ENCODE assay signal across 18 cellular contexts in genomic region chr12:12642916-12643315, GRCh38. TPM values are rescaled to one million over a fixed set of nuclear protein-coding genes. Genes with fewer than 3 reads are reported as not detected.
"Had no signal": no experiment of that assay in that cellular context is flagged by ENCODE, and none has a peak within 500 bp of the region (broad histone marks: within the 10 kb centered on the region; RNA-seq: fewer than 3 reads in every experiment).

No MANE protein-coding gene starts in this region.

- H3K4me1 ChIP-seq: esophagus muscularis mucosa, psoas muscle, testis, upper lobe of right lung had no signal

- H3K27me3 Mint-ChIP-seq: natural killer cell treated with Interleukin-12 subunit alpha and Interleukin-12 subunit beta and Interleukin-15 and Interleukin-18, amount 100 ng/mL, for 72 hours; stimulated activated naive CD8-positive, alpha-beta T cell treated with anti-CD3 and anti-CD28 coated beads, Interleukin-15, Interleukin-2, amounts not matched to agents 100 ng/mL and 50 ng/mL, for 24 hours had no signal

- H3K4me3 ChIP-seq: esophagus muscularis mucosa, lung, psoas muscle, testis, upper lobe of right lung had no signal

- H3K27ac ChIP-seq: brain microvascular endothelial cell, esophagus muscularis mucosa, psoas muscle, testis, upper lobe of right lung, WERI-Rb-1 had no signal

- H3K27me3 ChIP-seq: brain microvascular endothelial cell, esophagus muscularis mucosa, testis, upper lobe of right lung had no signal

- H3K27ac Mint-ChIP-seq: activated T-helper 2 cell treated with anti-CD3 and anti-CD28 coated beads, Interferon-gamma antibody, Interleukin-2, Interleukin-4, amounts not matched to agents 10 μg/mL and 5 μg/mL and 100 μg/mL, durations not matched to agents 14 hours and 24 hours and 36 hours; natural killer cell treated with Interleukin-12 subunit alpha and Interleukin-12 subunit beta and Interleukin-15 and Interleukin-18, amount 100 ng/mL, for 72 hours; stimulated activated naive CD8-positive, alpha-beta T cell treated with anti-CD3 and anti-CD28 coated beads, Interleukin-15, Interleukin-2, amounts not matched to agents 100 ng/mL and 50 ng/mL, for 24 hours had no signal

- H3K4me3 Mint-ChIP-seq: natural killer cell treated with Interleukin-12 subunit alpha and Interleukin-12 subunit beta and Interleukin-15 and Interleukin-18, amount 100 ng/mL, for 72 hours; stimulated activated naive CD8-positive, alpha-beta T cell treated with anti-CD3 and anti-CD28 coated beads, Interleukin-15, Interleukin-2, amounts not matched to agents 100 ng/mL and 50 ng/mL, for 24 hours had no signal

- ATAC-seq: left cardiac atrium; natural killer cell treated with Interleukin-12 subunit alpha and Interleukin-12 subunit beta and Interleukin-15 and Interleukin-18, amount 100 ng/mL, for 72 hours; psoas muscle; sciatic nerve; upper lobe of right lung had no signal

- DNase-seq: activated CD4-positive, alpha-beta T cell treated with anti-CD3 and anti-CD28 coated beads for 48 hours; activated CD8-positive, alpha-beta memory T cell treated with anti-CD3 and anti-CD28 coated beads for 24 hours; activated naive CD4-positive, alpha-beta T cell treated with anti-CD3 and anti-CD28 coated beads, Interleukin-2, amount 50 U/mL, for 16 hours; brain microvascular endothelial cell; left cardiac atrium; psoas muscle; stimulated activated CD4-positive, alpha-beta T cell treated with anti-CD3 and anti-CD28 coated beads, Interleukin-2, amount 100 ng/mL, for 24 hours; T-helper 1 cell; testis; upper lobe of right lung; WERI-Rb-1 had no signal

- H3K9me3 ChIP-seq: testis had no signal

RNA-seq across cellular contexts. Expression of gene GPR19, which starts 53.1 kb away (rescaled TPM):
- total RNA-seq: chondrocyte, left cardiac atrium, psoas muscle, upper lobe of right lung had no signal
